In genomic region chr9:138059196-138059595, GRCh38 we compare ENCODE assay signal across 21 cellular contexts.
"Had no signal": no experiment of that assay in that cellular context is flagged by ENCODE, and none has a peak within 500 bp of the region (broad histone marks: within the 10 kb centered on the region; RNA-seq: fewer than 3 reads in every experiment).

No MANE protein-coding gene starts in this region.

- DNase-seq: esophagus squamous epithelium; foreskin fibroblast; immature natural killer cell; left cardiac atrium; mesendoderm; naive B cell; retina; stimulated activated CD4-positive, alpha-beta T cell treated with anti-CD3 and anti-CD28 coated beads, Interleukin-2, amount 100 ng/mL, for 24 hours; stimulated activated CD4-positive, alpha-beta T cell treated with anti-CD3 and anti-CD28 coated beads, Interleukin-4, amount 100 ng/mL, for 4 hours; stimulated activated naive B cell treated with anti-CD40 and anti-IgM and Interleukin-4, amounts not matched to agents 10 μg/mL and 1 μg/mL and 100 μg/mL, for 72 hours; stimulated activated naive CD8-positive, alpha-beta T cell treated with anti-CD3 and anti-CD28 coated beads, Interleukin-15, amount 100 ng/mL, for 72 hours had no signal

- H3K36me3 ChIP-seq: esophagus squamous epithelium, gastroesophageal sphincter, right lobe of liver, thoracic aorta, upper lobe of left lung, vagina had no signal

- H3K4me3 ChIP-seq: esophagus squamous epithelium, gastroesophageal sphincter, psoas muscle, right lobe of liver, thoracic aorta, upper lobe of left lung, vagina had no signal

- H3K27ac Mint-ChIP-seq: dendritic cell treated with granulocyte-macrophage colony-stimulating factor and Interleukin-4, amounts not matched to agents 40 ng/mL and 50 ng/mL, for 4 days; immature natural killer cell; naive B cell; nephron; stimulated activated naive B cell treated with anti-CD40 and anti-IgM and Interleukin-4, amounts not matched to agents 10 μg/mL and 1 μg/mL and 100 μg/mL, for 72 hours; stimulated activated naive CD8-positive, alpha-beta T cell treated with anti-CD3 and anti-CD28 coated beads, Interleukin-15, amount 100 ng/mL, for 72 hours had no signal

- H3K9ac ChIP-seq: parathyroid adenoma had no signal

- ATAC-seq: gastroesophageal sphincter; left cardiac atrium; psoas muscle; right lobe of liver; stimulated activated naive B cell treated with anti-CD40 and anti-IgM and Interleukin-4, amounts not matched to agents 10 μg/mL and 1 μg/mL and 100 μg/mL, for 72 hours; stimulated activated naive CD8-positive, alpha-beta T cell treated with anti-CD3 and anti-CD28 coated beads, Interleukin-15, amount 100 ng/mL, for 72 hours had no signal

- H3K27me3 ChIP-seq: right lobe of liver, upper lobe of left lung, vagina had no signal

- H3K4me1 ChIP-seq: esophagus squamous epithelium, gastroesophageal sphincter, parathyroid adenoma, psoas muscle, right lobe of liver, upper lobe of left lung, vagina had no signal

- H3K27me3 Mint-ChIP-seq: dendritic cell treated with granulocyte-macrophage colony-stimulating factor and Interleukin-4, amounts not matched to agents 40 ng/mL and 50 ng/mL, for 4 days; stimulated activated naive CD8-positive, alpha-beta T cell treated with anti-CD3 and anti-CD28 coated beads, Interleukin-15, amount 100 ng/mL, for 72 hours had no signal

- H2AFZ ChIP-seq: parathyroid adenoma had no signal

- H3K9me3 ChIP-seq: esophagus squamous epithelium, gastroesophageal sphincter, psoas muscle, right lobe of liver, thoracic aorta, upper lobe of left lung, vagina had no signal

- H3K79me2 ChIP-seq: parathyroid adenoma had no signal

- H3K27ac ChIP-seq: esophagus squamous epithelium, gastroesophageal sphincter, parathyroid adenoma, psoas muscle, right lobe of liver, thoracic aorta, upper lobe of left lung, vagina had no signal

- H3K4me1 Mint-ChIP-seq: immature natural killer cell; naive B cell; nephron; stimulated activated naive CD8-positive, alpha-beta T cell treated with anti-CD3 and anti-CD28 coated beads, Interleukin-15, amount 100 ng/mL, for 72 hours had no signal

- H3K9me3 Mint-ChIP-seq: dendritic cell treated with granulocyte-macrophage colony-stimulating factor and Interleukin-4, amounts not matched to agents 40 ng/mL and 50 ng/mL, for 4 days; immature natural killer cell; naive B cell; nephron; stimulated activated naive B cell treated with anti-CD40 and anti-IgM and Interleukin-4, amounts not matched to agents 10 μg/mL and 1 μg/mL and 100 μg/mL, for 72 hours; stimulated activated naive CD8-positive, alpha-beta T cell treated with anti-CD3 and anti-CD28 coated beads, Interleukin-15, amount 100 ng/mL, for 72 hours had no signal

- H3K4me3 Mint-ChIP-seq: dendritic cell treated with granulocyte-macrophage colony-stimulating factor and Interleukin-4, amounts not matched to agents 40 ng/mL and 50 ng/mL, for 4 days; immature natural killer cell; naive B cell; nephron; stimulated activated naive B cell treated with anti-CD40 and anti-IgM and Interleukin-4, amounts not matched to agents 10 μg/mL and 1 μg/mL and 100 μg/mL, for 72 hours; stimulated activated naive CD8-positive, alpha-beta T cell treated with anti-CD3 and anti-CD28 coated beads, Interleukin-15, amount 100 ng/mL, for 72 hours had no signal

- H3K36me3 Mint-ChIP-seq: immature natural killer cell; naive B cell; stimulated activated naive B cell treated with anti-CD40 and anti-IgM and Interleukin-4, amounts not matched to agents 10 μg/mL and 1 μg/mL and 100 μg/mL, for 72 hours had no signal

- FAIRE-seq: keratinocyte had no signal
